ENCODE assay signal across 2 cellular contexts in the genomic region with DNA sequence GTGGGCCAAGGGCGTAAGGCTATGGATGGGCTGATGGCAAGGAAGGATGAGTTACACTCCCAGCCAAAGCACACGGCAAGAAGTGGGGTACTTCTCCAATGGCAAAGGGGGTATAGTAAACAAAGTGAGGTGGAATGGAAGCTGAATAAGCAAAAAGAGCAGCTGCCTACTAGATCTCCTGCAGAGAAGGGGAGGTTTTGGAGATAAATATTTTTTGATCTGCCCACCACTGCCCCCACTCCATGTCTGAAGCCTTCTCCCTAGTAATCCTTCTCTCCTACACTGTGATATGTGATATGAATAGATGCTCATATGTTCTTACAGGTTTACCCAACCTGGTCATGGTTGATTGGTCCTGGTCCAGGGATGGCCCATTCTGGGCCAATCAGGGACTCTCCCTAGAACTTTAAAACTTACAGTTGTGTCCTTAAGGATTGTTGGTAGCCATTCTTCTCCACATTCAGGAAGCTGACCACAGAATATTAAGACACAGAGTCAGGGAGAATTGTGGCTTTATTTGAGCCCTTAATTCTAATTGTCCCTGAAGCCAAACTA.
A peak's percentile ranks its signal among the peaks of the same experiment; 100 is the strongest.
TF ChIP-seq lines count a peak whose summit lies in the region.

No MANE protein-coding gene starts in this region.

TF ChIP-seq in HEK293, 187 proteins besides CTCF, POLR2A, EP300 and RAD21:
- TF ChIP-seq ZFHX2 (tag by site-specific recombination; conservative IDR thresholded peaks at IDR 0.05) (peak; percentile 56), ZNF544 (tag by site-specific recombination; IDR thresholded peaks at IDR 0.05) (no peak), EGR2 (tag by site-specific recombination; IDR thresholded peaks at IDR 0.05; ENCODE audit: low read depth) (peak; percentile 71)
TF ChIP-seq in HEK293: peak in this region for 2.

TF ChIP-seq in GM12878, 131 proteins besides CTCF, POLR2A, EP300 and RAD21:
- TF ChIP-seq ZZZ3 (IDR thresholded peaks at IDR 0.05; ENCODE audit: control insufficient read depth, insufficient read length, low read depth) (no peak), PAX8 (IDR thresholded peaks at IDR 0.05) (0 out of 2 replicates have a peak, but pooled peaks have one; percentile 55), BACH1 (IDR thresholded peaks at IDR 0.05; ENCODE audit: borderline replicate concordance) (no peak), PAX5 (IDR thresholded peaks at IDR 0.05; ENCODE audit: borderline replicate concordance, low read depth, low read length) (peak; percentile 58; the same call in 1 of the 2 replicates)
